9 cellular contexts compared by ENCODE assay signal in the genomic region with DNA sequence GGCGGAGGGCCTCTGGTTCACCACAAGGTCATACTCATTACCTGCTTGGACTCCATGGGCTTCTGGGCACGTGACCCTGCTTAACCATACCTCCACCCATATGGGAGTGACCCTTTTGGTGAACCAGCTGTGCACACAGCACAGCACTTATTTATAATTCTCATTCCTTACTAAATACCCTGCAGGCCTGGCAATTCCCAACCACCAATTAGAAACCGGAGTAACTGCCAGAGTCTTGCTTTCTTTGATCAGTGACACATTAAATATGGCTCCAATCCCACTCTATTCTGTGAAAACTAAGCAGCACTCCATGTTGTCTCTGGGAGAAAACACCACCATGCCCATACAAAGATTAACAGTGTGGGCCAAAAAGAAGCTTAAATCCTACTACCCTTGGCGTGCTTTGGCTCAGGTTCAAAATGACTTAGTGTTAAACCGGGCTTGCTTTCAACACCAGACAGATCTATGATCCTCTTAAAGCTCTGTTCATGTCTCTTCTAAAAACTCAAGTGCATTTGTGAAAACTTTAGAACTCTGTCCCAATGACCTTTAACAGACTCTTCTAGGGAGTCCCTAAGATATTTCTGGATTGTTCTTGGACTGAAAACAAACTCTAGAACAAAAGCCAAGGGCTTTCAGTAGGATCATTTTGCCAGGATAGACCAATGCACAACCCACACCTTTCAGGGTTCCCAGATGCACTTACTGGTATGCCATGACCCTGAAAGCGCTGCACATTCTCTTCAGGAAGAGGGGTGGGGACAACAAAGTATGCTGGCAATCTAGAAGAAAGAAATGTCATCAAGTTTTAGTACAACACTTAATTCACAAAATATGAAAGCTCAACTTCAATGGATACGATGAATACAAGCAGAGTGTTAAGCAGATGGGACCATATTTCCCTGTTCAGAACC. TPM values are rescaled to one million over a fixed set of nuclear protein-coding genes. Genes with fewer than 3 reads are reported as not detected.
A peak's percentile ranks its signal among the peaks of the same experiment; 100 is the strongest.
DNase-seq lines count a peak whose midpoint lies in the region; ATAC-seq lines count a peak whose summit lies in the region.
"Had no signal": no experiment of that assay in that cellular context is flagged by ENCODE, and none has a peak within 500 bp of the region (broad histone marks: within the 10 kb centered on the region; RNA-seq: fewer than 3 reads in every experiment).

No MANE protein-coding gene starts in this region.

- peaks cover 8% of the 10 kb centered on the region for H3K4me1 Mint-ChIP-seq in stimulated activated effector memory CD8-positive, alpha-beta T cell treated with anti-CD3 and anti-CD28 coated beads, Interleukin-12 subunit alpha, Interleukin-12 subunit beta, amount 100 ng/mL, for 72 hours

- H3K27ac Mint-ChIP-seq in stimulated activated effector memory CD8-positive, alpha-beta T cell treated with anti-CD3 and anti-CD28 coated beads, Interleukin-12 subunit alpha, Interleukin-12 subunit beta, amount 100 ng/mL, for 72 hours: peak overlapping the region; percentile 26

- H3K9me3 Mint-ChIP-seq in stimulated activated effector memory CD8-positive, alpha-beta T cell treated with anti-CD3 and anti-CD28 coated beads, Interleukin-12 subunit alpha, Interleukin-12 subunit beta, amount 100 ng/mL, for 72 hours: no peaks in the 10 kb centered on the region

- peaks cover 85% of the 10 kb centered on the region for H3K36me3 Mint-ChIP-seq in stimulated activated effector memory CD8-positive, alpha-beta T cell treated with anti-CD3 and anti-CD28 coated beads, Interleukin-12 subunit alpha, Interleukin-12 subunit beta, amount 100 ng/mL, for 72 hours

- H3K4me3 ChIP-seq in SK-N-MC: no peak overlapping the region
- H3K4me3 ChIP-seq: right lobe of liver had no signal

- intact Hi-C loops in left cardiac atrium (cut with DNase I): no loop called here

- no peaks in the 10 kb centered on the region for H3K9me3 ChIP-seq in SK-N-MC (ENCODE audit: low read depth, low read length)
- H3K9me3 ChIP-seq: right lobe of liver had no signal

- in situ Hi-C loops in ACHN (cut with HindIII; ENCODE audit: low pct_ligation_motif_present, low pct_unique_long_range_greater_than_20kb, low sequenced_read_pairs): no loop called here

- DNase-seq in GM04503 (ENCODE audit: low read depth) (peak; percentile 57), SK-N-MC (ENCODE audit: low read depth, low spot score) (no peak), left cardiac atrium (no peak), retina (no peak), ACHN (no peak)
- no peak for DNase-seq in stimulated activated effector memory CD8-positive, alpha-beta T cell treated with anti-CD3 and anti-CD28 coated beads, Interleukin-12 subunit alpha, Interleukin-12 subunit beta, amount 100 ng/mL, for 72 hours (ENCODE audit: low spot score in 2 of 2)
- DNase-seq: right lobe of liver had no signal

- no peak overlapping the region for H3K4me3 Mint-ChIP-seq in stimulated activated effector memory CD8-positive, alpha-beta T cell treated with anti-CD3 and anti-CD28 coated beads, Interleukin-12 subunit alpha, Interleukin-12 subunit beta, amount 100 ng/mL, for 72 hours

- peak overlapping the region; percentile 37 for H3K27ac ChIP-seq in SK-N-MC
- H3K27ac ChIP-seq: right lobe of liver had no signal

- H3K36me3 ChIP-seq in SK-N-MC (ENCODE audit: insufficient read depth, low read length): peaks cover 32% of the 10 kb centered on the region

- H3K9ac ChIP-seq in SK-N-MC (ENCODE audit: insufficient read length): no peak overlapping the region

- ATAC-seq in left cardiac atrium: peak; percentile 71 to 85
- no peak for ATAC-seq in stimulated activated effector memory CD8-positive, alpha-beta T cell treated with anti-CD3 and anti-CD28 coated beads, Interleukin-12 subunit alpha, Interleukin-12 subunit beta, amount 100 ng/mL, for 72 hours
- no peak for ATAC-seq in GM21447 (IDR thresholded peaks at IDR 0.05; ENCODE audit: unreplicated experiment)
- no peak for ATAC-seq in GM21737 (IDR thresholded peaks at IDR 0.05; ENCODE audit: unreplicated experiment)
- ATAC-seq: right lobe of liver had no signal

RNA-seq across cellular contexts. Expression of a gene that starts 57.5 kb away (rescaled TPM):
- total RNA-seq in left cardiac atrium: 10 to 100 TPM; 19.6 to 24.9 TPM

Comparison
In these comparisons a context has a peak if more than half of its experiments do, and no peak if none do; other contexts are left out.
1. ATAC-seq: peak in left cardiac atrium (2 of 2); none in stimulated activated effector memory CD8-positive, alpha-beta T cell treated with anti-CD3 and anti-CD28 coated beads, Interleukin-12 subunit alpha, Interleukin-12 subunit beta, amount 100 ng/mL, for 72 hours (single experiment), GM21447 (single experiment) and GM21737 (single experiment).